ENCODE assay signal across 27 cellular contexts in genomic region chr7:625376-625971, GRCh38.
DNase-seq lines count a peak whose midpoint lies in the region; ATAC-seq and TF ChIP-seq lines count a peak whose summit lies in the region.
"Had no signal": no experiment of that assay in that cellular context is flagged by ENCODE, and none has a peak within 500 bp of the region (broad histone marks: within the 10 kb centered on the region; RNA-seq: fewer than 3 reads in every experiment).

No MANE protein-coding gene starts in this region.

- no peaks in the 10 kb centered on the region for H3K4me1 ChIP-seq in HEK293 (ENCODE audit: control insufficient read depth, insufficient read depth, low read length)
- no peaks in the 10 kb centered on the region for H3K4me1 ChIP-seq in spleen

- H3K9me3 ChIP-seq in HEK293 (ENCODE audit: control insufficient read depth, insufficient read depth, low read depth, low read length) (no peaks in the 10 kb centered on the region; the same call in 1 of the 2 replicates), spleen (peaks cover 10 to 67% (median 47%) of the 10 kb centered on the region in 8 donors)

- DNase-seq in amniotic epithelial cell (ENCODE audit: low read depth) = peak; percentile 18
- DNase-seq in erythroblast (lab: John Stamatoyannopoulos, UW) = peak; percentile 29 to 50
- DNase-seq in spleen = peak; percentile 4
- no peak for DNase-seq in DMS 273 (lab: John Stamatoyannopoulos, UW; ENCODE audit: unreplicated experiment)
- DNase-seq: AML-193; Caco-2; CD8-positive, alpha-beta T cell; DMS 273 treated with DMSO at 0.1 percent for 48 hours; DMS79; EL; GDM1; Karpas-422; NCI-H1092 treated with DMSO at 0.1 percent for 48 hours; NCI-H1436 treated with DMSO at 0.1 percent for 48 hours; NCI-H187 treated with DMSO at 0.1 percent for 48 hours; NCI-H2107; NCI-H524 treated with DMSO at 0.1 percent for 48 hours; NCI-H774; PC-3; SK-N-SH; SW 1271 had no signal

- H3K4me3 ChIP-seq in HEK293 (ENCODE audit: low read depth, low read length) (no peak overlapping the region), spleen (no peak overlapping the region)
- H3K4me3 ChIP-seq: BLaER1 treated with 17β-estradiol and CSF1 and Interleukin-3, amounts not matched to agents 10 nM and 100 nM had no signal

- H3K27me3 ChIP-seq in spleen (replicated peaks in 1 of 7) = no peaks in the 10 kb centered on the region

- CTCF ChIA-PET in HEK293 (lab: Yijun Ruan, JAX) = no interaction called here

- WGBS in spleen, 5 donors = 93 to 98% (median 95%) methylated on average over 8 of the region's 8 CpGs

- H3K27ac ChIP-seq in HEK293 (ENCODE audit: extremely low read depth, low read depth, low read length) (no peak overlapping the region), spleen (no peak overlapping the region)
- H3K27ac ChIP-seq: BLaER1 treated with 17β-estradiol and CSF1 and Interleukin-3, amounts not matched to agents 10 nM and 100 nM; HL-60 had no signal

- no peak for TF ChIP-seq CTCF in HEK293 (tag by site-specific recombination; IDR thresholded peaks at IDR 0.05)
- TF ChIP-seq CTCF in spleen (IDR thresholded peaks at IDR 0.05 in 8 of 11, conservative IDR thresholded peaks at IDR 0.05 in 3 of 11) = no peak

- ATAC-seq in HG03097 (IDR thresholded peaks at IDR 0.05; ENCODE audit: low FRiP score, unreplicated experiment) = no peak
- no peak for ATAC-seq in HG03571 (IDR thresholded peaks at IDR 0.05; ENCODE audit: unreplicated experiment)
- ATAC-seq: CD8-positive, alpha-beta T cell; HCT116; PC-3 had no signal

- no peaks in the 10 kb centered on the region for H3K36me3 ChIP-seq in HEK293 (ENCODE audit: control insufficient read depth in 2 of 2, insufficient read depth in 1 of 2, low read length in 2 of 2)
- H3K36me3 ChIP-seq in spleen = peaks cover 0 to 15% (median 0%) of the 10 kb centered on the region in 6 donors

- TF ChIP-seq POLR2A in erythroblast (IDR thresholded peaks at IDR 0.05; ENCODE audit: low read length) (no peak), spleen (IDR thresholded peaks at IDR 0.05) (no peak)

- intact Hi-C loops in spleen (cut with DNase I; ENCODE audit: low total_unique reads) = no loop called here

- POLR2A ChIA-PET in HEK293 (lab: Yijun Ruan, JAX) = interaction anchor here (0.7 kb wide), 1 partner anchor 515 kb away, joined by 5 read pairs; no protein-coding TSS in a partner anchor

TF ChIP-seq in HEK293, 187 proteins besides CTCF, POLR2A, EP300 and RAD21 (continues in another document):
- 0 out of 2 replicates have a peak, but pooled peaks have one; percentile 27 for TF ChIP-seq KLF1 (tag by site-specific recombination; IDR thresholded peaks at IDR 0.05)
- TF ChIP-seq GFI1B (tag by site-specific recombination; IDR thresholded peaks at IDR 0.05) = peak; percentile 48; the same call in 1 of the 2 replicates
- TF ChIP-seq ZNF529 (tag by site-specific recombination; IDR thresholded peaks at IDR 0.05; ENCODE audit: insufficient replicate concordance) = peak; percentile 89
- peak; percentile 52 for TF ChIP-seq ZNF629 (tag by site-specific recombination; IDR thresholded peaks at IDR 0.05)
- TF ChIP-seq ZNF394 (tag by site-specific recombination; IDR thresholded peaks at IDR 0.05; ENCODE audit: borderline replicate concordance) = peak; percentile 32; the same call in 1 of the 2 replicates
- peak; percentile 86 for TF ChIP-seq ZNF626 (tag by site-specific recombination; IDR thresholded peaks at IDR 0.05)
- no peak for TF ChIP-seq ZNF16 (tag by site-specific recombination; IDR thresholded peaks at IDR 0.05; ENCODE audit: low read depth)
- TF ChIP-seq, protein P1, sequence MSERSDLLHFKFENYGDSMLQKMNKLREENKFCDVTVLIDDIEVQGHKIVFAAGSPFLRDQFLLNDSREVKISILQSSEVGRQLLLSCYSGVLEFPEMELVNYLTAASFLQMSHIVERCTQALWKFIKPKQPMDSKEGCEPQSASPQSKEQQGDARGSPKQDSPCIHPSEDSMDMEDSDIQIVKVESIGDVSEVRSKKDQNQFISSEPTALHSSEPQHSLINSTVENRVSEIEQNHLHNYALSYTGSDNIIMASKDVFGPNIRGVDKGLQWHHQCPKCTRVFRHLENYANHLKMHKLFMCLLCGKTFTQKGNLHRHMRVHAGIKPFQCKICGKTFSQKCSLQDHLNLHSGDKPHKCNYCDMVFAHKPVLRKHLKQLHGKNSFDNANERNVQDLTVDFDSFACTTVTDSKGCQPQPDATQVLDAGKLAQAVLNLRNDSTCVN (tag by site-specific recombination; optimal IDR thresholded peaks at IDR 0.05) = no peak
- TF ChIP-seq ZSCAN4 (tag by site-specific recombination; IDR thresholded peaks at IDR 0.05) = no peak
- TF ChIP-seq REPIN1 (tag by site-specific recombination; IDR thresholded peaks at IDR 0.05; ENCODE audit: low read depth) = no peak
- TF ChIP-seq ZNF121 (tag by site-specific recombination; IDR thresholded peaks at IDR 0.05) = no peak
- TF ChIP-seq, protein P2, sequence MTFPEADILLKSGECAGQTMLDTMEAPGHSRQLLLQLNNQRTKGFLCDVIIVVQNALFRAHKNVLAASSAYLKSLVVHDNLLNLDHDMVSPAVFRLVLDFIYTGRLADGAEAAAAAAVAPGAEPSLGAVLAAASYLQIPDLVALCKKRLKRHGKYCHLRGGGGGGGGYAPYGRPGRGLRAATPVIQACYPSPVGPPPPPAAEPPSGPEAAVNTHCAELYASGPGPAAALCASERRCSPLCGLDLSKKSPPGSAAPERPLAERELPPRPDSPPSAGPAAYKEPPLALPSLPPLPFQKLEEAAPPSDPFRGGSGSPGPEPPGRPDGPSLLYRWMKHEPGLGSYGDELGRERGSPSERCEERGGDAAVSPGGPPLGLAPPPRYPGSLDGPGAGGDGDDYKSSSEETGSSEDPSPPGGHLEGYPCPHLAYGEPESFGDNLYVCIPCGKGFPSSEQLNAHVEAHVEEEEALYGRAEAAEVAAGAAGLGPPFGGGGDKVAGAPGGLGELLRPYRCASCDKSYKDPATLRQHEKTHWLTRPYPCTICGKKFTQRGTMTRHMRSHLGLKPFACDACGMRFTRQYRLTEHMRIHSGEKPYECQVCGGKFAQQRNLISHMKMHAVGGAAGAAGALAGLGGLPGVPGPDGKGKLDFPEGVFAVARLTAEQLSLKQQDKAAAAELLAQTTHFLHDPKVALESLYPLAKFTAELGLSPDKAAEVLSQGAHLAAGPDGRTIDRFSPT (tag by site-specific recombination; IDR thresholded peaks at IDR 0.05) = 0 out of 2 replicates have a peak, but pooled peaks have one; percentile 20
- TF ChIP-seq ZNF37A (tag by site-specific recombination; IDR thresholded peaks at IDR 0.05) = no peak; the same call in 1 of the 2 replicates
- TF ChIP-seq ZNF747 (tag by site-specific recombination; IDR thresholded peaks at IDR 0.05) = no peak
- no peak for TF ChIP-seq PRDM4 (tag by site-specific recombination; IDR thresholded peaks at IDR 0.05)
- TF ChIP-seq ZNF184 (tag by site-specific recombination; IDR thresholded peaks at IDR 0.05) = peak; percentile 90
- no peak for TF ChIP-seq ZBTB44 (tag by site-specific recombination; IDR thresholded peaks at IDR 0.05)
- TF ChIP-seq KLF8 (tag by site-specific recombination; IDR thresholded peaks at IDR 0.05) = peak; percentile 88
